ENCODE assay signal across 8 cellular contexts in the genomic region with DNA sequence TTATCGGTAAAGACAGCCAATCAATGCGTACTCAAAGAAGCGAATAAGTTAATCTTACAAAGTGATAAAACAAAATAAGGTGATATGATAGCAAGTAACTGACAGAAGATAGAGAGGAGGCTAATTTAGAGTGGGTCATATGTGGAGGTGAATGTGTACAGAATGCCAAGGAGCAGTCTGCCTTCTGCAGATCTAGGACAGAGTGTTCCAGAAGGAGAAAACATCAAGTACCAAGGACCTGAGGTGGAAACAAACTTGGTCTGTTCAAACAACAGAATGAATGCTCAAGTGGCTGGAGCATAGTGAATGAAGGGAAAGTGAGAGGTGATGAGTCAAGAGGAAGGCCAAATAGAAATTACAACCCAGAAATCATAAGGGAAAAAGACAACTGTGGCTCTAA.
"Had no signal": no experiment of that assay in that cellular context is flagged by ENCODE, and none has a peak within 500 bp of the region (broad histone marks: within the 10 kb centered on the region; RNA-seq: fewer than 3 reads in every experiment).

No MANE protein-coding gene starts in this region.

- H3K27ac ChIP-seq: GM23248 had no signal

- H3K4me3 ChIP-seq: GM23248, HAP-1 had no signal

- H3K4me1 ChIP-seq: HAP-1 had no signal

- DNase-seq: GM23248, GOT3, H7, HFFc6, KBM-7 had no signal

- H3K9me3 ChIP-seq: HAP-1 had no signal

- ATAC-seq: HCT116, HepG2 had no signal

- H3K36me3 ChIP-seq: HAP-1 had no signal
